1 cellular context compared by ENCODE assay signal in the genomic region with DNA sequence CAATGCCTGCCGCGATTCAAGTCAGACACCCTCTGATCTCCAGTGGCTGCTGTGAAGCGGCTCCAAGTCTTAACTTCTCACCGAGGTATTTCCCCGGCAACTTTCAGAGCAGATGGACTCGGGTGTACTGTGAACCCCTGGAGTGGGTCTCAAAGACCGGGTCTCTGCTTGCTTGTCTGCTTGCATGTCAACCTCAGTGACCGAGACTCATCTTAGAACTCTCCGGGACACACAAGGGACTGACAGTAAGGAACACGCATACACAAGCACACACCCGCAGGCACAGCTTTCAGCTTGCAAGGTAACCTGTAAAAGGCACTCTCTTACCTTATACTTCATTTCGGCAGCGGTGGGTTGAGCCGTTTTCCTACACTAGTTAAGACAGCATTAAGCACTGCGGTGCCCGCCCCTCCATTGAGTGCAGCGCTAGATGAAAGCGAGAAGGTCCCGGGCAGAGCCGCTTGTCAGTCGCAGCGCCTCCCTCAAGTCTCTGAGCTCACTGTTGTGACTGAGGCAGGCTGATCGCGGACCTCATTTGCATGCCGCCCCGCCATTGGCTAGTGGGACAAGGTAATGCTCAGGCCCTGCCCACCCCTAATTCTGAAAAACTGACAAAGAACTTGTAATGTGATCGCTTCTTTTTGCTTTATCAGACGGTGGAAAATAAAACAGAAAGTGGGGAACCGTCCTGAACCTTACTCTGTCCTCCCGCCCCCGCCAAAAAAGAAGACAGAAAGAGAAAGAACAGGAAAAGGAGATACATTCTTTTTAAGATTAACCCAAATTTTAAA.
TF ChIP-seq lines count a peak whose summit lies in the region.

A gene with protein sequence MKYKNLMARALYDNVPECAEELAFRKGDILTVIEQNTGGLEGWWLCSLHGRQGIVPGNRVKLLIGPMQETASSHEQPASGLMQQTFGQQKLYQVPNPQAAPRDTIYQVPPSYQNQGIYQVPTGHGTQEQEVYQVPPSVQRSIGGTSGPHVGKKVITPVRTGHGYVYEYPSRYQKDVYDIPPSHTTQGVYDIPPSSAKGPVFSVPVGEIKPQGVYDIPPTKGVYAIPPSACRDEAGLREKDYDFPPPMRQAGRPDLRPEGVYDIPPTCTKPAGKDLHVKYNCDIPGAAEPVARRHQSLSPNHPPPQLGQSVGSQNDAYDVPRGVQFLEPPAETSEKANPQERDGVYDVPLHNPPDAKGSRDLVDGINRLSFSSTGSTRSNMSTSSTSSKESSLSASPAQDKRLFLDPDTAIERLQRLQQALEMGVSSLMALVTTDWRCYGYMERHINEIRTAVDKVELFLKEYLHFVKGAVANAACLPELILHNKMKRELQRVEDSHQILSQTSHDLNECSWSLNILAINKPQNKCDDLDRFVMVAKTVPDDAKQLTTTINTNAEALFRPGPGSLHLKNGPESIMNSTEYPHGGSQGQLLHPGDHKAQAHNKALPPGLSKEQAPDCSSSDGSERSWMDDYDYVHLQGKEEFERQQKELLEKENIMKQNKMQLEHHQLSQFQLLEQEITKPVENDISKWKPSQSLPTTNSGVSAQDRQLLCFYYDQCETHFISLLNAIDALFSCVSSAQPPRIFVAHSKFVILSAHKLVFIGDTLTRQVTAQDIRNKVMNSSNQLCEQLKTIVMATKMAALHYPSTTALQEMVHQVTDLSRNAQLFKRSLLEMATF (minus strand): TSS at position 492 of the 791 bp plus-strand sequence. CDS start 153 bp downstream, at position 339.

TF ChIP-seq in HepG2, 621 proteins besides CTCF, POLR2A, EP300 and RAD21 (continued from another document and continues in another):
- TF ChIP-seq, protein P1, sequence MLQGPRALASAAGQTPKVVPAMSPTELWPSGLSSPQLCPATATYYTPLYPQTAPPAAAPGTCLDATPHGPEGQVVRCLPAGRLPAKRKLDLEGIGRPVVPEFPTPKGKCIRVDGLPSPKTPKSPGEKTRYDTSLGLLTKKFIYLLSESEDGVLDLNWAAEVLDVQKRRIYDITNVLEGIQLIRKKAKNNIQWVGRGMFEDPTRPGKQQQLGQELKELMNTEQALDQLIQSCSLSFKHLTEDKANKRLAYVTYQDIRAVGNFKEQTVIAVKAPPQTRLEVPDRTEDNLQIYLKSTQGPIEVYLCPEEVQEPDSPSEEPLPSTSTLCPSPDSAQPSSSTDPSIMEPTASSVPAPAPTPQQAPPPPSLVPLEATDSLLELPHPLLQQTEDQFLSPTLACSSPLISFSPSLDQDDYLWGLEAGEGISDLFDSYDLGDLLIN (CRISPR knock-in tag; IDR thresholded peaks at IDR 0.05; ENCODE audit: borderline replicate concordance): peak; percentile 57; the same call in 1 of the 2 replicates
- TF ChIP-seq KLF11 (CRISPR knock-in tag; IDR thresholded peaks at IDR 0.05): no peak; the same call in 1 of the 2 replicates
- TF ChIP-seq, protein P2, sequence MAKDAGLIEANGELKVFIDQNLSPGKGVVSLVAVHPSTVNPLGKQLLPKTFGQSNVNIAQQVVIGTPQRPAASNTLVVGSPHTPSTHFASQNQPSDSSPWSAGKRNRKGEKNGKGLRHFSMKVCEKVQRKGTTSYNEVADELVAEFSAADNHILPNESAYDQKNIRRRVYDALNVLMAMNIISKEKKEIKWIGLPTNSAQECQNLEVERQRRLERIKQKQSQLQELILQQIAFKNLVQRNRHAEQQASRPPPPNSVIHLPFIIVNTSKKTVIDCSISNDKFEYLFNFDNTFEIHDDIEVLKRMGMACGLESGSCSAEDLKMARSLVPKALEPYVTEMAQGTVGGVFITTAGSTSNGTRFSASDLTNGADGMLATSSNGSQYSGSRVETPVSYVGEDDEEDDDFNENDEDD (CRISPR knock-in tag; IDR thresholded peaks at IDR 0.05; ENCODE audit: borderline replicate concordance): no peak
- TF ChIP-seq, protein P3, sequence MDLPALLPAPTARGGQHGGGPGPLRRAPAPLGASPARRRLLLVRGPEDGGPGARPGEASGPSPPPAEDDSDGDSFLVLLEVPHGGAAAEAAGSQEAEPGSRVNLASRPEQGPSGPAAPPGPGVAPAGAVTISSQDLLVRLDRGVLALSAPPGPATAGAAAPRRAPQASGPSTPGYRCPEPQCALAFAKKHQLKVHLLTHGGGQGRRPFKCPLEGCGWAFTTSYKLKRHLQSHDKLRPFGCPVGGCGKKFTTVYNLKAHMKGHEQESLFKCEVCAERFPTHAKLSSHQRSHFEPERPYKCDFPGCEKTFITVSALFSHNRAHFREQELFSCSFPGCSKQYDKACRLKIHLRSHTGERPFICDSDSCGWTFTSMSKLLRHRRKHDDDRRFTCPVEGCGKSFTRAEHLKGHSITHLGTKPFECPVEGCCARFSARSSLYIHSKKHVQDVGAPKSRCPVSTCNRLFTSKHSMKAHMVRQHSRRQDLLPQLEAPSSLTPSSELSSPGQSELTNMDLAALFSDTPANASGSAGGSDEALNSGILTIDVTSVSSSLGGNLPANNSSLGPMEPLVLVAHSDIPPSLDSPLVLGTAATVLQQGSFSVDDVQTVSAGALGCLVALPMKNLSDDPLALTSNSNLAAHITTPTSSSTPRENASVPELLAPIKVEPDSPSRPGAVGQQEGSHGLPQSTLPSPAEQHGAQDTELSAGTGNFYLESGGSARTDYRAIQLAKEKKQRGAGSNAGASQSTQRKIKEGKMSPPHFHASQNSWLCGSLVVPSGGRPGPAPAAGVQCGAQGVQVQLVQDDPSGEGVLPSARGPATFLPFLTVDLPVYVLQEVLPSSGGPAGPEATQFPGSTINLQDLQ (CRISPR knock-in tag; IDR thresholded peaks at IDR 0.05): peak; percentile 54; the same call in 1 of the 2 replicates
- no peak for TF ChIP-seq IKZF4 (CRISPR knock-in tag; IDR thresholded peaks at IDR 0.05; ENCODE audit: borderline replicate concordance, low read depth, not compliant biosample characterization)
- TF ChIP-seq ZNF432 (CRISPR knock-in tag; IDR thresholded peaks at IDR 0.05; ENCODE audit: borderline replicate concordance): peak; percentile 84; the same call in 1 of the 2 replicates
- TF ChIP-seq CBX1 (IDR thresholded peaks at IDR 0.05; ENCODE audit: low read depth): no peak
- TF ChIP-seq SYNCRIP (IDR thresholded peaks at IDR 0.05; ENCODE audit: insufficient read depth, low read depth, low read length): no peak
- TF ChIP-seq, protein P4, sequence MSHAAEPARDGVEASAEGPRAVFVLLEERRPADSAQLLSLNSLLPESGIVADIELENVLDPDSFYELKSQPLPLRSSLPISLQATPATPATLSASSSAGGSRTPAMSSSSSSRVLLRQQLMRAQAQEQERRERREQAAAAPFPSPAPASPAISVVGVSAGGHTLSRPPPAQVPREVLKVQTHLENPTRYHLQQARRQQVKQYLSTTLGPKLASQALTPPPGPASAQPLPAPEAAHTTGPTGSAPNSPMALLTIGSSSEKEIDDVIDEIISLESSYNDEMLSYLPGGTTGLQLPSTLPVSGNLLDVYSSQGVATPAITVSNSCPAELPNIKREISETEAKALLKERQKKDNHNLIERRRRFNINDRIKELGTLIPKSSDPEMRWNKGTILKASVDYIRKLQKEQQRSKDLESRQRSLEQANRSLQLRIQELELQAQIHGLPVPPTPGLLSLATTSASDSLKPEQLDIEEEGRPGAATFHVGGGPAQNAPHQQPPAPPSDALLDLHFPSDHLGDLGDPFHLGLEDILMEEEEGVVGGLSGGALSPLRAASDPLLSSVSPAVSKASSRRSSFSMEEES (CRISPR knock-in tag; IDR thresholded peaks at IDR 0.05): peak; percentile 70; the same call in 1 of the 2 replicates
- TF ChIP-seq, protein P5, sequence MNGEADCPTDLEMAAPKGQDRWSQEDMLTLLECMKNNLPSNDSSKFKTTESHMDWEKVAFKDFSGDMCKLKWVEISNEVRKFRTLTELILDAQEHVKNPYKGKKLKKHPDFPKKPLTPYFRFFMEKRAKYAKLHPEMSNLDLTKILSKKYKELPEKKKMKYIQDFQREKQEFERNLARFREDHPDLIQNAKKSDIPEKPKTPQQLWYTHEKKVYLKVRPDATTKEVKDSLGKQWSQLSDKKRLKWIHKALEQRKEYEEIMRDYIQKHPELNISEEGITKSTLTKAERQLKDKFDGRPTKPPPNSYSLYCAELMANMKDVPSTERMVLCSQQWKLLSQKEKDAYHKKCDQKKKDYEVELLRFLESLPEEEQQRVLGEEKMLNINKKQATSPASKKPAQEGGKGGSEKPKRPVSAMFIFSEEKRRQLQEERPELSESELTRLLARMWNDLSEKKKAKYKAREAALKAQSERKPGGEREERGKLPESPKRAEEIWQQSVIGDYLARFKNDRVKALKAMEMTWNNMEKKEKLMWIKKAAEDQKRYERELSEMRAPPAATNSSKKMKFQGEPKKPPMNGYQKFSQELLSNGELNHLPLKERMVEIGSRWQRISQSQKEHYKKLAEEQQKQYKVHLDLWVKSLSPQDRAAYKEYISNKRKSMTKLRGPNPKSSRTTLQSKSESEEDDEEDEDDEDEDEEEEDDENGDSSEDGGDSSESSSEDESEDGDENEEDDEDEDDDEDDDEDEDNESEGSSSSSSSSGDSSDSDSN (CRISPR knock-in tag; IDR thresholded peaks at IDR 0.05): no peak; the same call in none of the 2 replicates
- TF ChIP-seq ZNF777 (CRISPR knock-in tag; IDR thresholded peaks at IDR 0.05): no peak
- TF ChIP-seq HCFC1 (IDR thresholded peaks at IDR 0.05; ENCODE audit: low read depth, low read length): no peak
- peak; percentile 86 for TF ChIP-seq ZNF205 (CRISPR knock-in tag; IDR thresholded peaks at IDR 0.05)
- TF ChIP-seq SATB2 (CRISPR knock-in tag; IDR thresholded peaks at IDR 0.05): peak; percentile 67; the same call in 1 of the 2 replicates
- peak; percentile 92 for TF ChIP-seq ARHGAP35 (CRISPR knock-in tag; IDR thresholded peaks at IDR 0.05; ENCODE audit: borderline replicate concordance)
- TF ChIP-seq, protein P6, sequence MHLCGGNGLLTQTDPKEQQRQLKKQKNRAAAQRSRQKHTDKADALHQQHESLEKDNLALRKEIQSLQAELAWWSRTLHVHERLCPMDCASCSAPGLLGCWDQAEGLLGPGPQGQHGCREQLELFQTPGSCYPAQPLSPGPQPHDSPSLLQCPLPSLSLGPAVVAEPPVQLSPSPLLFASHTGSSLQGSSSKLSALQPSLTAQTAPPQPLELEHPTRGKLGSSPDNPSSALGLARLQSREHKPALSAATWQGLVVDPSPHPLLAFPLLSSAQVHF (CRISPR knock-in tag; IDR thresholded peaks at IDR 0.05): no peak
- peak; percentile 85 for TF ChIP-seq ZNF160 (CRISPR knock-in tag; IDR thresholded peaks at IDR 0.05)
- TF ChIP-seq ZBTB21 (CRISPR knock-in tag; IDR thresholded peaks at IDR 0.05): no peak
- TF ChIP-seq PTBP1 (IDR thresholded peaks at IDR 0.05; ENCODE audit: low read depth, low read length, poor library complexity, severe bottlenecking): no peak
- TF ChIP-seq SMYD3 (CRISPR knock-in tag; IDR thresholded peaks at IDR 0.05): peak; percentile 94
- TF ChIP-seq, protein P7, sequence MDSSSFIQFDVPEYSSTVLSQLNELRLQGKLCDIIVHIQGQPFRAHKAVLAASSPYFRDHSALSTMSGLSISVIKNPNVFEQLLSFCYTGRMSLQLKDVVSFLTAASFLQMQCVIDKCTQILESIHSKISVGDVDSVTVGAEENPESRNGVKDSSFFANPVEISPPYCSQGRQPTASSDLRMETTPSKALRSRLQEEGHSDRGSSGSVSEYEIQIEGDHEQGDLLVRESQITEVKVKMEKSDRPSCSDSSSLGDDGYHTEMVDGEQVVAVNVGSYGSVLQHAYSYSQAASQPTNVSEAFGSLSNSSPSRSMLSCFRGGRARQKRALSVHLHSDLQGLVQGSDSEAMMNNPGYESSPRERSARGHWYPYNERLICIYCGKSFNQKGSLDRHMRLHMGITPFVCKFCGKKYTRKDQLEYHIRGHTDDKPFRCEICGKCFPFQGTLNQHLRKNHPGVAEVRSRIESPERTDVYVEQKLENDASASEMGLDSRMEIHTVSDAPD (CRISPR knock-in tag; IDR thresholded peaks at IDR 0.05): no peak
- peak; percentile 36; the same call in 1 of the 2 replicates for TF ChIP-seq MYC (CRISPR knock-in tag; IDR thresholded peaks at IDR 0.05; ENCODE audit: borderline replicate concordance)
- TF ChIP-seq HNRNPUL1 (IDR thresholded peaks at IDR 0.05; ENCODE audit: low read depth, low read length): no peak
- peak; percentile 93 for TF ChIP-seq CCDC6 (CRISPR knock-in tag; IDR thresholded peaks at IDR 0.05)
- TF ChIP-seq, protein P8, sequence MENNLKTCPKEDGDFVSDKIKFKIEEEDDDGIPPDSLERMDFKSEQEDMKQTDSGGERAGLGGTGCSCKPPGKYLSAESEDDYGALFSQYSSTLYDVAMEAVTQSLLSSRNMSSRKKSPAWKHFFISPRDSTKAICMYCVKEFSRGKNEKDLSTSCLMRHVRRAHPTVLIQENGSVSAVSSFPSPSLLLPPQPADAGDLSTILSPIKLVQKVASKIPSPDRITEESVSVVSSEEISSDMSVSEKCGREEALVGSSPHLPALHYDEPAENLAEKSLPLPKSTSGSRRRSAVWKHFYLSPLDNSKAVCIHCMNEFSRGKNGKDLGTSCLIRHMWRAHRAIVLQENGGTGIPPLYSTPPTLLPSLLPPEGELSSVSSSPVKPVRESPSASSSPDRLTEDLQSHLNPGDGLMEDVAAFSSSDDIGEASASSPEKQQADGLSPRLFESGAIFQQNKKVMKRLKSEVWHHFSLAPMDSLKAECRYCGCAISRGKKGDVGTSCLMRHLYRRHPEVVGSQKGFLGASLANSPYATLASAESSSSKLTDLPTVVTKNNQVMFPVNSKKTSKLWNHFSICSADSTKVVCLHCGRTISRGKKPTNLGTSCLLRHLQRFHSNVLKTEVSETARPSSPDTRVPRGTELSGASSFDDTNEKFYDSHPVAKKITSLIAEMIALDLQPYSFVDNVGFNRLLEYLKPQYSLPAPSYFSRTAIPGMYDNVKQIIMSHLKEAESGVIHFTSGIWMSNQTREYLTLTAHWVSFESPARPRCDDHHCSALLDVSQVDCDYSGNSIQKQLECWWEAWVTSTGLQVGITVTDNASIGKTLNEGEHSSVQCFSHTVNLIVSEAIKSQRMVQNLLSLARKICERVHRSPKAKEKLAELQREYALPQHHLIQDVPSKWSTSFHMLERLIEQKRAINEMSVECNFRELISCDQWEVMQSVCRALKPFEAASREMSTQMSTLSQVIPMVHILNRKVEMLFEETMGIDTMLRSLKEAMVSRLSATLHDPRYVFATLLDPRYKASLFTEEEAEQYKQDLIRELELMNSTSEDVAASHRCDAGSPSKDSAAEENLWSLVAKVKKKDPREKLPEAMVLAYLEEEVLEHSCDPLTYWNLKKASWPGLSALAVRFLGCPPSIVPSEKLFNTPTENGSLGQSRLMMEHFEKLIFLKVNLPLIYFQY (CRISPR knock-in tag; IDR thresholded peaks at IDR 0.05; ENCODE audit: borderline replicate concordance): no peak
- peak; percentile 49; the same call in 1 of the 2 replicates for TF ChIP-seq CBFB (CRISPR knock-in tag; IDR thresholded peaks at IDR 0.05)
- TF ChIP-seq ZNF737 (CRISPR knock-in tag; IDR thresholded peaks at IDR 0.05; ENCODE audit: borderline replicate concordance): peak; percentile 92; the same call in 1 of the 2 replicates
- no peak for TF ChIP-seq PCBP1 (IDR thresholded peaks at IDR 0.05; ENCODE audit: borderline replicate concordance, low read depth, low read length)
- TF ChIP-seq ZNF7 (CRISPR knock-in tag; IDR thresholded peaks at IDR 0.05): no peak
- TF ChIP-seq ZFAT (CRISPR knock-in tag; conservative IDR thresholded peaks at IDR 0.05): no peak
- TF ChIP-seq ZNF136 (CRISPR knock-in tag; IDR thresholded peaks at IDR 0.05; ENCODE audit: low read depth): no peak
- no peak for TF ChIP-seq ZNF460 (CRISPR knock-in tag; IDR thresholded peaks at IDR 0.05; ENCODE audit: borderline replicate concordance)
- TF ChIP-seq SIN3A (IDR thresholded peaks at IDR 0.05; ENCODE audit: borderline replicate concordance, low read depth, low read length): peak; percentile 96
- no peak for TF ChIP-seq HOXA7 (CRISPR knock-in tag; IDR thresholded peaks at IDR 0.05)
- no peak for TF ChIP-seq SNRNP70 (IDR thresholded peaks at IDR 0.05; ENCODE audit: low read depth, low read length)
- TF ChIP-seq ATF7 (IDR thresholded peaks at IDR 0.05): no peak
- TF ChIP-seq ATF7 (CRISPR knock-in tag; IDR thresholded peaks at IDR 0.05): no peak
- TF ChIP-seq KMT2A (CRISPR knock-in tag; IDR thresholded peaks at IDR 0.05): peak; percentile 89
